ENCODE assay signal across 13 cellular contexts in genomic region chr7:93915206-93915842, GRCh38. TPM values are rescaled to one million over a fixed set of nuclear protein-coding genes. Genes with fewer than 3 reads are reported as not detected.
"Had no signal": no experiment of that assay in that cellular context is flagged by ENCODE, and none has a peak within 500 bp of the region (broad histone marks: within the 10 kb centered on the region; RNA-seq: fewer than 3 reads in every experiment).

No MANE protein-coding gene starts in this region.

RNA-seq across cellular contexts. Expression of gene GNG11, which starts 6.2 kb away (rescaled TPM):
- total RNA-seq: progenitor cell of endocrine pancreas had no signal

RNA-seq across cellular contexts. Expression of gene GNGT1, which starts 9.0 kb away (rescaled TPM):
- total RNA-seq: cardiac septum, cerebellum, glomerular endothelial cell, heart right ventricle, liver, mammary epithelial cell, osteocyte, progenitor cell of endocrine pancreas, sciatic nerve, stomach, suprapubic skin, upper lobe of right lung had no signal
- polyA plus RNA-seq: adipose tissue, heart right ventricle, liver, mammary epithelial cell, stomach had no signal
